8 cellular contexts compared by ENCODE assay signal in genomic region chr15:75453703-75454470, GRCh38. TPM values are rescaled to one million over a fixed set of nuclear protein-coding genes. Genes with fewer than 3 reads are reported as not detected.
DNase-seq lines count a peak whose midpoint lies in the region; ATAC-seq and TF ChIP-seq lines count a peak whose summit lies in the region.

No MANE protein-coding gene starts in this region.

- no peaks in the 10 kb centered on the region for H3K27me3 ChIP-seq in mononuclear cell (ENCODE audit: insufficient read depth, low read length)

- no peak for TF ChIP-seq RAD21 in Ishikawa (IDR thresholded peaks at IDR 0.05; ENCODE audit: low read depth)

- peak overlapping the region; percentile 98 for H3K27ac ChIP-seq in epithelial cell of prostate

- peak; percentile 27 for ATAC-seq in GM21576 (IDR thresholded peaks at IDR 0.05; ENCODE audit: unreplicated experiment)

- H3K9me3 ChIP-seq in mononuclear cell (ENCODE audit: low read depth, low read length) = no peaks in the 10 kb centered on the region

- peaks cover 45% of the 10 kb centered on the region for H3K4me1 ChIP-seq in mononuclear cell (ENCODE audit: insufficient read depth, low read length)

- no peak for TF ChIP-seq EP300 in Ishikawa (IDR thresholded peaks at IDR 0.05; ENCODE audit: borderline replicate concordance)

- peak overlapping the region; percentile 60 for H3K4me3 ChIP-seq in mononuclear cell (ENCODE audit: low read length)

- DNase-seq in DMS153 treated with DMSO at 0.1 percent for 48 hours (lab: John Stamatoyannopoulos, UW; ENCODE audit: unreplicated experiment) (peak; percentile 94), OCI-M2 (lab: John Stamatoyannopoulos, UW; ENCODE audit: unreplicated experiment) (peak; percentile 85), epithelial cell of prostate (ENCODE audit: low read depth, low spot score) (peak; percentile 99)
- DNase-seq in activated T-cell treated with anti-CD3 and anti-CD28 coated beads, Interleukin-2, amount 50 U/mL, for 1 hour = peak; percentile 94
- peak; percentile 91 to 94 for DNase-seq in stimulated activated CD8-positive, alpha-beta memory T cell treated with anti-CD3 and anti-CD28 coated beads, Interleukin-2, amount 100 ng/mL, for 48 hours (ENCODE audit: low read depth in 2 of 2)

TF ChIP-seq in Ishikawa, 13 proteins besides CTCF, POLR2A, EP300 and RAD21:
- TF ChIP-seq REST (IDR thresholded peaks at IDR 0.05; ENCODE audit: low read depth) (no peak), USF1 (IDR thresholded peaks at IDR 0.05) (no peak), CEBPB (IDR thresholded peaks at IDR 0.05) (peak; percentile 92), FOXM1 (IDR thresholded peaks at IDR 0.05; ENCODE audit: borderline replicate concordance, low read depth) (peak; percentile 37; the same call in 1 of the 2 replicates), CREB1 (IDR thresholded peaks at IDR 0.05; ENCODE audit: low read depth) (peak; percentile 76), NFIC (IDR thresholded peaks at IDR 0.05) (peak; percentile 17; the same call in 1 of the 2 replicates), EGR1 (IDR thresholded peaks at IDR 0.05) (0 out of 2 replicates have a peak, but pooled peaks have one; percentile 1), TAF1 (IDR thresholded peaks at IDR 0.05; ENCODE audit: low read depth) (peak; percentile 50), ZBTB7A (IDR thresholded peaks at IDR 0.05; ENCODE audit: low read depth) (0 out of 2 replicates have a peak, but pooled peaks have one; percentile 28), TEAD4 (IDR thresholded peaks at IDR 0.05) (no peak; the same call in 1 of the 2 replicates), YY1 (IDR thresholded peaks at IDR 0.05; ENCODE audit: low read depth) (no peak), TCF12 (IDR thresholded peaks at IDR 0.05; ENCODE audit: low read depth) (peak; percentile 75; the same call in 1 of the 2 replicates)
- TF ChIP-seq, protein P1, sequence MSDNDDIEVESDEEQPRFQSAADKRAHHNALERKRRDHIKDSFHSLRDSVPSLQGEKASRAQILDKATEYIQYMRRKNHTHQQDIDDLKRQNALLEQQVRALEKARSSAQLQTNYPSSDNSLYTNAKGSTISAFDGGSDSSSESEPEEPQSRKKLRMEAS (IDR thresholded peaks at IDR 0.05) = peak; percentile 96

RNA-seq across cellular contexts. Expression of gene SIN3A, which starts 2.4 kb away (rescaled TPM):
- total RNA-seq in mononuclear cell = 100 TPM

Comparison
In these comparisons a context has a peak if more than half of its experiments do, and no peak if none do; other contexts are left out.
1. Peak in every context shown above with its lines: DNase-seq, ATAC-seq, H3K4me3 ChIP-seq and H3K27ac ChIP-seq.